ENCODE assay signal across 8 cellular contexts in the genomic region with DNA sequence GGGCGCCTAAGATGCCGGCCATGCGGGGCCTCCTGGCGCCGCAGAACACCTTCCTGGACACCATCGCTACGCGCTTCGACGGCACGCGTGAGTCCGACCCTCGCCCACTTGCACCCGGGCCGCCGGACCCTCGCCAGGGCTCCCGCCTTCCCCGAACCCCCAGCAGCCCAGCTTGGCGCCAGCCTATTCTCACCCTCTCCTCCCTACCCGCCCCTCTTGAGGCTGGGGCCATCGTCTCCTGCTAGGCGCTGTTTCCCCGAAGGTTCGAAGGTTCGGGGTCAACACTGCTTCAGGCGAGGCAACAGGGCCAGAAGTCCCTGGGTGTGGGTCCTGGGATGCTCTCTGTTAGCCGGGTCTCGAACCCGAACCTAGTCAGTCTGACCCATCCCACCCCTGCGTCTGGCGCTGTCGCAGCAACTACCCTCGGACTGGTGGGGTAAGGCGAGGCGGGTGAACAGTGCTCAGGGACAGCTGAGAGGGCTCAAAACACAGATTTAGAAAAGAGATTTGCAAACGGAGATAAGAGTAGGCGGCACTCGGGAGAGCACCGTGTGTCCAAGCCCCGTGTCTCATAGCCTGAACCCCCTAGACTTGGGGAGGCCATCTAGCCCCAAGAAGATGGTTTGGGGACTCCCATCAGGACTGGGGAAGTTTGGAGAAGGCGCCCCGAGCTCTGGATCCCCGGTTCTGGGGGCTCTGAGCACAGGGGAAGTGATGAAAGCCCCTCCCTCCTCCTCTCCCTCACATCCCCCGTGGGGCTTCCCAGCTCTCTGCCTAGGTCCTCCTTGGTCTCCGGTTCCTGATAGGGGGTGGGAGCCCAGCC. TPM values are rescaled to one million over a fixed set of nuclear protein-coding genes. Genes with fewer than 3 reads are reported as not detected.
DNase-seq lines count a peak whose midpoint lies in the region; ATAC-seq and TF ChIP-seq lines count a peak whose summit lies in the region.

No MANE protein-coding gene starts in this region.

- H3K4me3 Mint-ChIP-seq in activated naive CD4-positive, alpha-beta T cell treated with anti-CD3 and anti-CD28 coated beads for 36 hours, result peak overlapping the region; percentile 42
- H3K4me3 Mint-ChIP-seq in T-helper 17 cell, result peak overlapping the region; percentile 80

- H3K27me3 ChIP-seq in iPS-15b (ENCODE audit: control insufficient read depth, insufficient read depth, low read length), result peaks cover 91% of the 10 kb centered on the region
- no peaks in the 10 kb centered on the region for H3K27me3 ChIP-seq in testis
- peaks cover 0 to 76% of the 10 kb centered on the region in 2 donors for H3K27me3 ChIP-seq in tibial artery

- no peak overlapping the region for H3K27ac Mint-ChIP-seq in activated naive CD4-positive, alpha-beta T cell treated with anti-CD3 and anti-CD28 coated beads for 36 hours
- H3K27ac Mint-ChIP-seq in T-helper 17 cell, result peak overlapping the region; percentile 74

- no peak for DNase-seq in activated naive CD4-positive, alpha-beta T cell treated with anti-CD3 and anti-CD28 coated beads for 36 hours
- no peak for DNase-seq in activated naive CD4-positive, alpha-beta T cell treated with Interleukin-2 at 50 U/mL for 16 hours
- DNase-seq in T-helper 17 cell (no peak), testis (no peak), tibial artery (no peak), MV-4-11 (lab: John Stamatoyannopoulos, UW) (no peak), A172 (ENCODE audit: low spot score) (no peak)

- peaks cover 26% of the 10 kb centered on the region for H3K27me3 Mint-ChIP-seq in activated naive CD4-positive, alpha-beta T cell treated with anti-CD3 and anti-CD28 coated beads for 36 hours (ENCODE audit: low read depth)
- H3K27me3 Mint-ChIP-seq in T-helper 17 cell, result no peaks in the 10 kb centered on the region

- H3K36me3 ChIP-seq in iPS-15b (ENCODE audit: control insufficient read depth, insufficient read depth, low read length) (no peaks in the 10 kb centered on the region), testis (ENCODE audit: low read depth, missing control alignments) (no peaks in the 10 kb centered on the region), tibial artery (no peaks in the 10 kb centered on the region)

- TF ChIP-seq CTCF in testis (IDR thresholded peaks at IDR 0.05), result no peak
- TF ChIP-seq CTCF in tibial artery (IDR thresholded peaks at IDR 0.05), result no peak

- CTCF ChIA-PET in activated naive CD4-positive, alpha-beta T cell treated with anti-CD3 and anti-CD28 coated beads for 36 hours (lab: Charles Lee), result interaction anchor here (1.2 kb wide), 1 partner anchor 181 kb away, joined by 3 read pairs; no protein-coding TSS in a partner anchor

- no peaks in the 10 kb centered on the region for H3K36me3 Mint-ChIP-seq in activated naive CD4-positive, alpha-beta T cell treated with anti-CD3 and anti-CD28 coated beads for 36 hours (ENCODE audit: low read depth)
- no peaks in the 10 kb centered on the region for H3K36me3 Mint-ChIP-seq in T-helper 17 cell (ENCODE audit: low read depth)

- H3K27ac ChIP-seq in testis (no peak overlapping the region), tibial artery (no peak overlapping the region)

- no peak for TF ChIP-seq POLR2A in testis (IDR thresholded peaks at IDR 0.05)

- peaks cover 13% of the 10 kb centered on the region for H3K4me1 Mint-ChIP-seq in activated naive CD4-positive, alpha-beta T cell treated with anti-CD3 and anti-CD28 coated beads for 36 hours (ENCODE audit: low read depth)
- H3K4me1 Mint-ChIP-seq in T-helper 17 cell, result peaks cover 29% of the 10 kb centered on the region

- 15 to 27% methylated on average over 19 to 27 of the region's 47 CpGs for WGBS in testis, 2 donors

- H3K9me3 ChIP-seq in T-helper 17 cell (ENCODE audit: control insufficient read depth, low read length, poor library complexity, severe bottlenecking), result no peaks in the 10 kb centered on the region
- H3K9me3 ChIP-seq in iPS-15b (ENCODE audit: control insufficient read depth, insufficient read depth, low read length), result no peaks in the 10 kb centered on the region
- no peaks in the 10 kb centered on the region for H3K9me3 ChIP-seq in testis
- no peaks in the 10 kb centered on the region for H3K9me3 ChIP-seq in tibial artery

- H3K9ac ChIP-seq in iPS-15b (ENCODE audit: low read depth, low read length), result no peak overlapping the region

- ATAC-seq in T-helper 17 cell, result no peak

- peaks cover 5% of the 10 kb centered on the region for H3K4me1 ChIP-seq in iPS-15b (ENCODE audit: control insufficient read depth, insufficient read depth, low read length)
- peaks cover 4% of the 10 kb centered on the region for H3K4me1 ChIP-seq in testis
- H3K4me1 ChIP-seq in tibial artery, result peaks cover 0 to 20% (median 18%) of the 10 kb centered on the region in 4 donors

- no peaks in the 10 kb centered on the region for H3K9me3 Mint-ChIP-seq in activated naive CD4-positive, alpha-beta T cell treated with anti-CD3 and anti-CD28 coated beads for 36 hours

- intact Hi-C loops in activated naive CD4-positive, alpha-beta T cell treated with anti-CD3 and anti-CD28 coated beads for 36 hours (cut with micrococcal nuclease), result no loop called here
- intact Hi-C loops in testis (cut with DNase I; ENCODE audit: low total_unique reads), result no loop called here
- intact Hi-C loops in tibial artery (cut with DNase I; ENCODE audit: low total_unique reads), result no loop called here

- H3K4me3 ChIP-seq in iPS-15b (ENCODE audit: low read depth, low read length) (peak overlapping the region; percentile 39), testis (peak overlapping the region; percentile 27 to 39), tibial artery (no peak overlapping the region)

RNA-seq across cellular contexts. Expression of a gene that starts 0.8 kb away (rescaled TPM):
- total RNA-seq in activated naive CD4-positive, alpha-beta T cell treated with anti-CD3 and anti-CD28 coated beads for 36 hours, result under 1 TPM; 0.57 to 0.91 TPM
- total RNA-seq in T-helper 17 cell (1 to 10 TPM; 2.7 to 3.1 TPM), testis (1 to 10 TPM; 4.5 to 8.3 TPM)
- polyA plus RNA-seq in testis (ENCODE audit: insufficient read depth, low read depth, low replicate concordance), result 4.5 TPM
- 5.4 and 7.1 TPM in 2 replicates for total RNA-seq in A172 (2014; rRNA removed; shearing (Covaris generic))

RNA-seq across cellular contexts. Expression of a gene that starts 28.3 kb away (rescaled TPM):
- total RNA-seq in activated naive CD4-positive, alpha-beta T cell treated with anti-CD3 and anti-CD28 coated beads for 36 hours, result 10 to 100 TPM; 49.8 to 52.7 TPM
- total RNA-seq in T-helper 17 cell (10 to 100 TPM; 78.0 to 92.2 TPM), testis (100 to 1,000 TPM in 1 of 2 donors, 10 to 100 TPM in 1; 95.8 to 105 TPM)
- polyA plus RNA-seq in testis (ENCODE audit: insufficient read depth, low read depth, low replicate concordance), result 104 TPM
- total RNA-seq in A172 (2014; rRNA removed; shearing (Covaris generic)), result 66.5 and 79.5 TPM in 2 replicates

Comparison
In these comparisons a context has a peak if more than half of its experiments do, and no peak if none do; other contexts are left out.
1. H3K4me3 ChIP-seq: peak in iPS-15b (single experiment) and testis (2 of 2); none in tibial artery (0 of 2).